Comparison of ENCODE assay signal across 22 cellular contexts in the genomic region with DNA sequence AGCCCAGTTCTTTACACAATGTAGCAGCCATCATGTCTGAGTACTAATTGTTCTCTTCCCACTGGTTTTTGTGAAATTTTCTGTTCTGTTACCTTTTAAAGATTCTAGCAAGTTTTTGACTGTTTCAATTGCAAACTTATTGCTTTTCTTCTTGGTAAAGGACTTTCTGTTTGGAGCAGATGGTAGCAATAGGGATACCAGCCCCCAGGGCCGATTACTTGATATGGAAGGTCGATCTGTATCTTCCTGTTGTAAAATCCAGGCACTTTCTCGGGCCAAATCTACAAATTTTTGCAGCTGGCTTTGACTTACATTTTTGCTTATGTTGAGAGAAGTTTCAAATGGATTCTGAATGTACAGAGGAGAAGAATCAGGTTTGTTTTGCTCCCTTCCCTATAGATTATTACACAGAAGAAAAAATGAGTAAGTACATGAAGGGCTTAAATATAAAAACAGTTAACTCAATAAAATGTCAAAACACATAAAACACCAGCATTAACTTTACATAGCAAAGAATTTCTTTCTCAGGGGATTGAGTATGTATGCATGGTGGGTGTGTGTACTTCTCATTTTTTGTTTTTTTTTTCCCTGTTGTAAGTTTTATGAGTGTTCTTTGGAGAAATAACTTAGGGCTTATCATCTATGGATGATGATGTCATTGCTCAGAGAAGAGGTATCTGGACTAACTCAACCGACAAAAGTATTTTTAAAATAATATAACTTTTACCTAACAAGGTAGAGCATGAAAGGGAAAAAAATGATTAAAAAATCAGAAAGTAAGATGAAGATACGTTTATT.
"Had no signal": no experiment of that assay in that cellular context is flagged by ENCODE, and none has a peak within 500 bp of the region (broad histone marks: within the 10 kb centered on the region; RNA-seq: fewer than 3 reads in every experiment).

No MANE protein-coding gene starts in this region.

- H3K4me3 ChIP-seq: psoas muscle, spleen, tibial nerve had no signal

- FAIRE-seq: frontal cortex had no signal

- H3K9me3 ChIP-seq: psoas muscle, spleen, tibial nerve had no signal

- DNase-seq: activated CD4-positive, alpha-beta T cell treated with anti-CD3 and anti-CD28 coated beads for 36 hours; activated CD4-positive, CD25-positive, alpha-beta regulatory T cell; activated CD8-positive, alpha-beta memory T cell treated with anti-CD3 and anti-CD28 coated beads, Interleukin-2, amount 10 ng/mL, durations not matched to agents 7 days and 5 days; activated CD8-positive, alpha-beta T cell treated with anti-CD3 and anti-CD28 coated beads, Interleukin-2, amount 10 ng/mL, durations not matched to agents 7 days and 5 days; activated gamma-delta T cell; activated naive CD4-positive, alpha-beta T cell treated with anti-CD3 and anti-CD28 coated beads, Interleukin-2, amount 10 ng/mL, durations not matched to agents 7 days and 5 days; activated naive CD8-positive, alpha-beta T cell treated with anti-CD3 and anti-CD28 coated beads, Interleukin-2, amount 10 ng/mL, durations not matched to agents 7 days and 5 days; amygdala; central memory CD4-positive, alpha-beta T cell; endodermal cell; midbrain; naive thymus-derived CD4-positive, alpha-beta T cell; psoas muscle; spleen; stimulated activated naive CD4-positive, alpha-beta T cell; T-helper 1 cell had no signal

- H2AFZ ChIP-seq: parathyroid adenoma had no signal

- H3K9me3 Mint-ChIP-seq: activated naive CD4-positive, alpha-beta T cell treated with anti-CD3 and anti-CD28 coated beads, Interleukin-2, amount 10 ng/mL, durations not matched to agents 7 days and 5 days; activated naive CD8-positive, alpha-beta T cell treated with anti-CD3 and anti-CD28 coated beads, Interleukin-2, amount 10 ng/mL, durations not matched to agents 7 days and 5 days; dendritic cell treated with granulocyte-macrophage colony-stimulating factor and Interleukin-4, amounts not matched to agents 40 ng/mL and 50 ng/mL, for 4 days; endodermal cell; naive thymus-derived CD4-positive, alpha-beta T cell; T-helper 2 cell treated with Interferon-gamma antibody and Interleukin-4, amounts not matched to agents 5 μg/mL and 100 μg/mL, for 36 hours had no signal

- ATAC-seq: activated CD4-positive, alpha-beta T cell treated with anti-CD3 and anti-CD28 coated beads for 36 hours; activated CD8-positive, alpha-beta memory T cell treated with anti-CD3 and anti-CD28 coated beads, Interleukin-2, amount 10 ng/mL, durations not matched to agents 7 days and 5 days; activated CD8-positive, alpha-beta T cell treated with anti-CD3 and anti-CD28 coated beads, Interleukin-2, amount 10 ng/mL, durations not matched to agents 7 days and 5 days; esophagus mucosa; naive thymus-derived CD4-positive, alpha-beta T cell; psoas muscle had no signal

- H3K27me3 Mint-ChIP-seq: activated CD4-positive, alpha-beta T cell treated with anti-CD3 and anti-CD28 coated beads for 36 hours; activated CD8-positive, alpha-beta memory T cell treated with anti-CD3 and anti-CD28 coated beads, Interleukin-2, amount 10 ng/mL, durations not matched to agents 7 days and 5 days; activated naive CD4-positive, alpha-beta T cell treated with anti-CD3 and anti-CD28 coated beads, Interleukin-2, amount 10 ng/mL, durations not matched to agents 7 days and 5 days; activated naive CD8-positive, alpha-beta T cell treated with anti-CD3 and anti-CD28 coated beads, Interleukin-2, amount 10 ng/mL, durations not matched to agents 7 days and 5 days; dendritic cell treated with granulocyte-macrophage colony-stimulating factor and Interleukin-4, amounts not matched to agents 40 ng/mL and 50 ng/mL, for 4 days; naive thymus-derived CD4-positive, alpha-beta T cell had no signal

- H3K9ac ChIP-seq: parathyroid adenoma had no signal

- H3K4me3 Mint-ChIP-seq: activated CD4-positive, alpha-beta T cell treated with anti-CD3 and anti-CD28 coated beads for 36 hours; activated CD8-positive, alpha-beta memory T cell treated with anti-CD3 and anti-CD28 coated beads, Interleukin-2, amount 10 ng/mL, durations not matched to agents 7 days and 5 days; activated CD8-positive, alpha-beta T cell treated with anti-CD3 and anti-CD28 coated beads, Interleukin-2, amount 10 ng/mL, durations not matched to agents 7 days and 5 days; activated naive CD4-positive, alpha-beta T cell treated with anti-CD3 and anti-CD28 coated beads, Interleukin-2, amount 10 ng/mL, durations not matched to agents 7 days and 5 days; activated naive CD8-positive, alpha-beta T cell treated with anti-CD3 and anti-CD28 coated beads, Interleukin-2, amount 10 ng/mL, durations not matched to agents 7 days and 5 days; dendritic cell treated with granulocyte-macrophage colony-stimulating factor and Interleukin-4, amounts not matched to agents 40 ng/mL and 50 ng/mL, for 4 days; endodermal cell; naive thymus-derived CD4-positive, alpha-beta T cell; T-helper 2 cell treated with Interferon-gamma antibody and Interleukin-4, amounts not matched to agents 5 μg/mL and 100 μg/mL, for 36 hours had no signal

- H3K4me1 ChIP-seq: parathyroid adenoma, psoas muscle, spleen, tibial nerve had no signal

- H3K4me1 Mint-ChIP-seq: activated CD4-positive, alpha-beta T cell treated with anti-CD3 and anti-CD28 coated beads for 36 hours; activated CD8-positive, alpha-beta memory T cell treated with anti-CD3 and anti-CD28 coated beads, Interleukin-2, amount 10 ng/mL, durations not matched to agents 7 days and 5 days; activated naive CD4-positive, alpha-beta T cell treated with anti-CD3 and anti-CD28 coated beads, Interleukin-2, amount 10 ng/mL, durations not matched to agents 7 days and 5 days; activated naive CD8-positive, alpha-beta T cell treated with anti-CD3 and anti-CD28 coated beads, Interleukin-2, amount 10 ng/mL, durations not matched to agents 7 days and 5 days had no signal

- H3K79me2 ChIP-seq: parathyroid adenoma had no signal

- H3K27me3 ChIP-seq: spleen, tibial nerve had no signal

- H3K27ac Mint-ChIP-seq: activated CD4-positive, alpha-beta T cell treated with anti-CD3 and anti-CD28 coated beads for 36 hours; activated CD8-positive, alpha-beta memory T cell treated with anti-CD3 and anti-CD28 coated beads, Interleukin-2, amount 10 ng/mL, durations not matched to agents 7 days and 5 days; activated naive CD4-positive, alpha-beta T cell treated with anti-CD3 and anti-CD28 coated beads, Interleukin-2, amount 10 ng/mL, durations not matched to agents 7 days and 5 days; activated naive CD8-positive, alpha-beta T cell treated with anti-CD3 and anti-CD28 coated beads, Interleukin-2, amount 10 ng/mL, durations not matched to agents 7 days and 5 days; dendritic cell treated with granulocyte-macrophage colony-stimulating factor and Interleukin-4, amounts not matched to agents 40 ng/mL and 50 ng/mL, for 4 days; endodermal cell; T-helper 2 cell treated with Interferon-gamma antibody and Interleukin-4, amounts not matched to agents 5 μg/mL and 100 μg/mL, for 36 hours had no signal

- H3K27ac ChIP-seq: parathyroid adenoma, psoas muscle, spleen, tibial nerve had no signal
